ENCODE assay signal across 7 cellular contexts in the genomic region with DNA sequence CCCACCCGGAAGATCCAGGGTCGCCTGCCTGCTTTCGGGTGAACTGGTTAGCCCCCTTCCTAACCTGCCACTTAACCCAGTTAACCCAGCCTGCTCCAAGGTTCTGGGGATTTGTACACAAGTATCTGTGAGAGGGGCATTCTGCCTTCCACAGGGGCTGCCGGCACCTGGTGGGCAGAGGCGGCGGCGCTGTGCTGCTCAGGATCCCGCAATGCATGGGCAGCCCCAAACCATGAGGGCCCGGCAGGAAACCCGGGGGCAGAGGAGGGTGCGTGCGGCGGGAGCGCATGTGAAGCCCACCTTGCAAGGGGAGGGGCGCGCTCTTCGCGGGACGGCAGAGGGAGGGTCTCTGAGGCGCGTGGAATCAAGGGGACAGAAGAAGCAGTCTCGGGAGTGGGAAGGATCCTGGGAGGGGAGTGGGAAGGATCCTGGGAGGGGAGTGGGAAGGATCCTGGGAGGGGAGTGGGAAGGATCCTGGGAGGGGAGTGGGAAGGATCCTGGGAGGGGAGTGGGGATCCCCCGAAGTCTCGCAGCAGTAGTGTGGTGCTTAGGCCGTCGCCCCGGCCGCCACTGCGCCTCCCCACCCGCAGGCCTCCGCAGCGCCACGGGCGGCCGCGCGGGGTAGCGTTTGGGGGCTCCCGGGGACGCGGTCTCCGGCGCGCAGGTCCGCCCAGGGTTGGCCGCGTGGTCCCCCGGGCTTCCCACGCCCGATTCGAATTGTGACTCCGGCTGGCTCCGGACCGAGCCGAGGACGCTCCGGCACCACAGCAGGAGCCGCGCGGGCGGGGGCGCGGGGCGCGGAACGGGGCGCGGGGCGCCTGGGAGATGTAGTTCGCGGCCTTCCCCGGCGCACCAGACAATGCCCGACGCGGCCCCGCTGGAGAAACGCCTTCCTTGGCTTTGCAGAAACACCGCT. TPM values are rescaled to one million over a fixed set of nuclear protein-coding genes. Genes with fewer than 3 reads are reported as not detected.
DNase-seq lines count a peak whose midpoint lies in the region; ATAC-seq and TF ChIP-seq lines count a peak whose summit lies in the region.

No MANE protein-coding gene starts in this region.

- intact Hi-C loops in PC-9 (cut with micrococcal nuclease; ENCODE audit: unreplicated experiment) = loop anchor here (5.0 kb wide), 1 partner anchor 53 kb away; no protein-coding TSS in a partner anchor

- no peaks in the 10 kb centered on the region for H3K36me3 ChIP-seq in PC-9 (ENCODE audit: low read depth)
- H3K36me3 ChIP-seq in neuron (ENCODE audit: insufficient read depth, low read length) = no peaks in the 10 kb centered on the region
- no peaks in the 10 kb centered on the region for H3K36me3 ChIP-seq in subcutaneous abdominal adipose tissue (ENCODE audit: control insufficient read depth in 5 of 5, insufficient read depth in 5 of 5, low read length in 5 of 5)

- H3K27ac ChIP-seq in PC-9 (no peak overlapping the region), subcutaneous abdominal adipose tissue (ENCODE audit: low read depth, low read length) (no peak overlapping the region)

- H3K4me1 ChIP-seq in PC-9 (replicated peaks; ENCODE audit: insufficient read depth) (peaks cover 12% of the 10 kb centered on the region), neuron (ENCODE audit: insufficient read depth, low read length) (peaks cover 14% of the 10 kb centered on the region), subcutaneous abdominal adipose tissue (ENCODE audit: control insufficient read depth in 5 of 5, insufficient read depth in 5 of 5, low read length in 5 of 5) (peaks cover 0 to 44% (median 37%) of the 10 kb centered on the region in 5 donors)

- peak overlapping the region; percentile 52 for H3K4me2 ChIP-seq in PC-9

- H3K9ac ChIP-seq in subcutaneous abdominal adipose tissue (ENCODE audit: low read length in 5 of 5) = peak overlapping the region in 3 of 5 donors; percentile 33 to 46 (median 44)

- H3K79me2 ChIP-seq in PC-9 (ENCODE audit: low read depth) = peaks cover 7% of the 10 kb centered on the region

- no peak; the same call in 1 of the 2 replicates for TF ChIP-seq CTCF in PC-9 (conservative IDR thresholded peaks at IDR 0.05)

- BruUV-seq in PC-9 (replicated peaks; lab: Mats Ljungman, UMichigan) = no TSS peak

- ATAC-seq in GM18502 (IDR thresholded peaks at IDR 0.05; ENCODE audit: poor library complexity, unreplicated experiment) = peak; percentile 52
- ATAC-seq in HG03460 (IDR thresholded peaks at IDR 0.05; ENCODE audit: unreplicated experiment) = peak; percentile 41

- no peaks in the 10 kb centered on the region for H4K20me1 ChIP-seq in PC-9 (ENCODE audit: insufficient read depth)

- H3K9me3 ChIP-seq in PC-9 (ENCODE audit: insufficient read depth, low read depth) (no peaks in the 10 kb centered on the region), neuron (ENCODE audit: low read length) (no peaks in the 10 kb centered on the region), subcutaneous abdominal adipose tissue (ENCODE audit: control insufficient read depth in 5 of 5, low read length in 5 of 5) (no peaks in the 10 kb centered on the region)

- H3K9me2 ChIP-seq in PC-9 (ENCODE audit: insufficient read depth) = no peaks in the 10 kb centered on the region

- peaks cover 34% of the 10 kb centered on the region for H3K27me3 ChIP-seq in PC-9 (ENCODE audit: insufficient read depth, low read depth)
- peaks cover 9% of the 10 kb centered on the region for H3K27me3 ChIP-seq in neuron (ENCODE audit: insufficient read depth, low read length)
- H3K27me3 ChIP-seq in subcutaneous abdominal adipose tissue (ENCODE audit: control insufficient read depth in 5 of 5, insufficient read depth in 4 of 5, low read length in 5 of 5) = peaks cover 0 to 20% (median 10%) of the 10 kb centered on the region in 5 donors

- peak in 1 of 2 experiments; percentile 46 for DNase-seq in PC-9
- DNase-seq in activated naive CD4-positive, alpha-beta T cell (lab: John Stamatoyannopoulos, UW) = peak; percentile 35 to 73 (median 44)
- DNase-seq in germinal center (ENCODE audit: low spot score) = peak; percentile 83

- H3K4me3 ChIP-seq in PC-9 (peak overlapping the region; percentile 43; the same call in 1 of the 2 replicates), neuron (ENCODE audit: low read length) (peak overlapping the region; percentile 38), subcutaneous abdominal adipose tissue (ENCODE audit: low read depth in 1 of 5, low read length in 5 of 5) (peak overlapping the region; percentile 19 to 58 (median 53))

- H3F3A ChIP-seq in PC-9 (ENCODE audit: insufficient read depth, low read depth) = peaks cover 28% of the 10 kb centered on the region

- H2AFZ ChIP-seq in PC-9 (no peak overlapping the region), neuron (ENCODE audit: low read depth, low read length) (peak overlapping the region; percentile 58)

- CTCF ChIA-PET in PC-9 (lab: Charles Lee) = no interaction called here

- POLR2A ChIA-PET in PC-9 (lab: Charles Lee; ENCODE audit: unreplicated experiment) = no interaction called here

RNA-seq across cellular contexts. Expression of a gene that starts 4.9 kb away (rescaled TPM):
- total RNA-seq in PC-9 (2021) = 124 and 147 TPM in 2 replicates

RNA-seq across cellular contexts. Expression of a gene that starts 16.4 kb away (rescaled TPM):
- total RNA-seq in PC-9 (2021) = 2.6 and 6.5 TPM in 2 replicates

RNA-seq across cellular contexts. Expression of a gene that starts 59.9 kb away (rescaled TPM):
- total RNA-seq in PC-9 (2021) = 42.5 and 50.2 TPM in 2 replicates
